9 cellular contexts compared by ENCODE assay signal in the genomic region with DNA sequence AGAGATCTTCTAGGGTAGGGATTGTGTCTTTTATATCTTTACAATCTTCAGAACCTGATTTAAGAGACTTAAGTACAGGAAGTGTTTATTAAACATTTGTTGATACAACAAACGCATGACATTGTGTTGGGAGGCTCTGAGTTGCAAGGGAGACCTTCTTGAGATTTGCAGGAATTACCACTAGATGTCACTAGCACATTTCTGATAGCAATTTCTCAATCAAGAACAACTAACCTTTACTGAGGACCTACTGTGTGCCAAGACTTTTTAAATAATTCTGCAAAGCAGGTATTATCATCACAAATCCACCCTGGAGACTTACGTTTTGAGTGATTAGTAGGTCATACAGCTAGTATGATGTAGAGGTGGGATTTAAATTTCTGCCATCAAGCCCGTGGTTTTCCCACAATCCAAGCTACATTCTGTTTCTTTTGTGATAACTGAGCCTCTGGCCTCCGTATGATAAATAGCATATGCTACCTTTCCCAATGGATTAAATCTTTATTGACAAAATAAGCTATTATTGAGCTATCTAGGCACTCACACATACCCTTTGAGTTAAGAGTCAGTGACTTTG.
DNase-seq lines count a peak whose midpoint lies in the region; ATAC-seq and TF ChIP-seq lines count a peak whose summit lies in the region.
"Had no signal": no experiment of that assay in that cellular context is flagged by ENCODE, and none has a peak within 500 bp of the region (broad histone marks: within the 10 kb centered on the region; RNA-seq: fewer than 3 reads in every experiment).

No MANE protein-coding gene starts in this region.

- H3K4me1 Mint-ChIP-seq in neural progenitor cell = no peaks in the 10 kb centered on the region
- H3K4me1 Mint-ChIP-seq in natural killer cell = no peaks in the 10 kb centered on the region
- no peaks in the 10 kb centered on the region for H3K4me1 Mint-ChIP-seq in activated CD8-positive, alpha-beta memory T cell treated with anti-CD3 and anti-CD28 coated beads, Interleukin-2, amount 10 ng/mL, durations not matched to agents 7 days and 5 days
- H3K4me1 Mint-ChIP-seq: B cell had no signal

- peak; percentile 3 for DNase-seq in NCI-H1105 (lab: John Stamatoyannopoulos, UW)
- no peak for DNase-seq in NCI-H1105 treated with DMSO at 0.1 percent for 48 hours (lab: John Stamatoyannopoulos, UW)
- peak; percentile 39 for DNase-seq in Jurkat, Clone E6-1 (ENCODE audit: low read depth, low spot score)
- peak; percentile 11 to 61 for DNase-seq in T47D (ENCODE audit: low read depth in 1 of 2, low spot score in 1 of 2)
- DNase-seq in neural progenitor cell (ENCODE audit: low spot score) = peak; percentile 49
- DNase-seq in natural killer cell = no peak
- no peak for DNase-seq in NCI-H1694 treated with DMSO at 0.1 percent for 48 hours (lab: John Stamatoyannopoulos, UW)
- no peak for DNase-seq in activated CD8-positive, alpha-beta memory T cell treated with anti-CD3 and anti-CD28 coated beads, Interleukin-2, amount 10 ng/mL, durations not matched to agents 7 days and 5 days

- no peaks in the 10 kb centered on the region for H3K36me3 ChIP-seq in neural progenitor cell

- H3F3A ChIP-seq in neural progenitor cell (ENCODE audit: low read depth) = no peaks in the 10 kb centered on the region

- no peak overlapping the region for H3K4me2 ChIP-seq in neural progenitor cell

- no peak overlapping the region for H3K27ac Mint-ChIP-seq in neural progenitor cell
- H3K27ac Mint-ChIP-seq in natural killer cell = no peak overlapping the region
- no peak overlapping the region for H3K27ac Mint-ChIP-seq in activated CD8-positive, alpha-beta memory T cell treated with anti-CD3 and anti-CD28 coated beads, Interleukin-2, amount 10 ng/mL, durations not matched to agents 7 days and 5 days
- H3K27ac Mint-ChIP-seq: B cell had no signal

- no peaks in the 10 kb centered on the region for H3K4me1 ChIP-seq in neural progenitor cell

- no peak overlapping the region for H3K27ac ChIP-seq in neural progenitor cell

- no peak overlapping the region for H3K4me3 Mint-ChIP-seq in neural progenitor cell
- no peak overlapping the region for H3K4me3 Mint-ChIP-seq in natural killer cell
- H3K4me3 Mint-ChIP-seq in activated CD8-positive, alpha-beta memory T cell treated with anti-CD3 and anti-CD28 coated beads, Interleukin-2, amount 10 ng/mL, durations not matched to agents 7 days and 5 days = no peak overlapping the region
- H3K4me3 Mint-ChIP-seq: B cell had no signal

- H4K20me1 ChIP-seq in neural progenitor cell (ENCODE audit: low read depth) = no peaks in the 10 kb centered on the region

- no peaks in the 10 kb centered on the region for H3K36me3 Mint-ChIP-seq in neural progenitor cell
- H3K36me3 Mint-ChIP-seq in natural killer cell = no peaks in the 10 kb centered on the region
- H3K36me3 Mint-ChIP-seq in activated CD8-positive, alpha-beta memory T cell treated with anti-CD3 and anti-CD28 coated beads, Interleukin-2, amount 10 ng/mL, durations not matched to agents 7 days and 5 days = no peaks in the 10 kb centered on the region

- in situ Hi-C loops in T47D (cut with HindIII; ENCODE audit: low pct_unique_long_range_greater_than_20kb, low sequenced_read_pairs) = no loop called here

- H3K4me3 ChIP-seq in Jurkat, Clone E6-1 (ENCODE audit: low read length) = no peak overlapping the region
- no peak overlapping the region for H3K4me3 ChIP-seq in neural progenitor cell

- no peak overlapping the region for H2AFZ ChIP-seq in neural progenitor cell (replicated peaks)

- intact Hi-C loops in natural killer cell (cut with micrococcal nuclease) = no loop called here

- H3K27me3 Mint-ChIP-seq in neural progenitor cell (ENCODE audit: insufficient read depth, low read depth) (no peaks in the 10 kb centered on the region), natural killer cell (ENCODE audit: low read depth in 2 of 2) (no peaks in the 10 kb centered on the region)
- no peaks in the 10 kb centered on the region for H3K27me3 Mint-ChIP-seq in activated CD8-positive, alpha-beta memory T cell treated with anti-CD3 and anti-CD28 coated beads, Interleukin-2, amount 10 ng/mL, durations not matched to agents 7 days and 5 days
- H3K27me3 Mint-ChIP-seq: B cell had no signal

- ATAC-seq in natural killer cell = no peak
- ATAC-seq in activated CD8-positive, alpha-beta memory T cell treated with anti-CD3 and anti-CD28 coated beads, Interleukin-2, amount 10 ng/mL, durations not matched to agents 7 days and 5 days = no peak

- no peaks in the 10 kb centered on the region for H3K9me3 ChIP-seq in neural progenitor cell (ENCODE audit: low read depth)

- no peak overlapping the region for H3K9ac ChIP-seq in neural progenitor cell

- CTCF ChIA-PET in activated CD8-positive, alpha-beta memory T cell treated with anti-CD3 and anti-CD28 coated beads, Interleukin-2, amount 10 ng/mL, durations not matched to agents 7 days and 5 days (lab: Charles Lee) = interaction anchor here (0.9 kb wide), 1 partner anchor 11 kb away, joined by 3 read pairs; no protein-coding TSS in a partner anchor

- H3K79me2 ChIP-seq in neural progenitor cell (ENCODE audit: low read depth) = no peaks in the 10 kb centered on the region

- peak; percentile 85 for TF ChIP-seq CTCF in neural progenitor cell (IDR thresholded peaks at IDR 0.05)
- TF ChIP-seq CTCF in natural killer cell (IDR thresholded peaks at IDR 0.05) = no peak

- H3K27me3 ChIP-seq in neural progenitor cell = no peaks in the 10 kb centered on the region

- H3K9me3 Mint-ChIP-seq in neural progenitor cell (no peaks in the 10 kb centered on the region), natural killer cell (peaks cover 5 to 10% of the 10 kb centered on the region in 2 donors)
- H3K9me3 Mint-ChIP-seq in activated CD8-positive, alpha-beta memory T cell treated with anti-CD3 and anti-CD28 coated beads, Interleukin-2, amount 10 ng/mL, durations not matched to agents 7 days and 5 days (ENCODE audit: low read depth) = peaks cover 2% of the 10 kb centered on the region

Comparison
In these comparisons a context has a peak if more than half of its experiments do, and no peak if none do; other contexts are left out.
1. DNase-seq: peak in NCI-H1105 (single experiment), Jurkat, Clone E6-1 (single experiment), T47D (2 of 2) and neural progenitor cell (single experiment); none in NCI-H1105 treated with DMSO at 0.1 percent for 48 hours (single experiment), natural killer cell (single experiment), NCI-H1694 treated with DMSO at 0.1 percent for 48 hours (single experiment) and activated CD8-positive, alpha-beta memory T cell treated with anti-CD3 and anti-CD28 coated beads, Interleukin-2, amount 10 ng/mL, durations not matched to agents 7 days and 5 days (single experiment).